Comparison of ENCODE assay signal across 10 cellular contexts in the genomic region with DNA sequence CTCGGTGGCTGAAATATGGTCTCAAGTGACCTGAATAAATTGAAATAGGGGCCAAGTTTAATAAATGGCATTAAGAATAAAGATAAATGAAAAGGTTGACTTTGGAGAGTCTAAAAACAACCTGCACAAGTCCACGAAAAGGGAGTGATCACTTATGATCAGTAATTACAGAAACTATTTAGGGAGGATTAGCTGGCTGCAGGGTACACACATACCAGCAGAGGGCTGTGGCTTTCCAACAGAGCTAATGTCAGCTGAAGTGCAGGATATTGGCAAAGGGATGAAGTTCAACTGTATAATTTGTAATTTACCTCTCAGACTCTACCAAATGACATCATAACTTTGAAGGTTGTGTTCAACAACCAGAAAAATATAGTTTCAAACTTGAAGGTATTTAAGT.
DNase-seq lines count a peak whose midpoint lies in the region; ATAC-seq and TF ChIP-seq lines count a peak whose summit lies in the region.
"Had no signal": no experiment of that assay in that cellular context is flagged by ENCODE, and none has a peak within 500 bp of the region (broad histone marks: within the 10 kb centered on the region; RNA-seq: fewer than 3 reads in every experiment).

No MANE protein-coding gene starts in this region.

- POLR2A ChIA-PET in Panc1 (lab: Charles Lee): no interaction called here

- no peak for DNase-seq in left ventricle myocardium inferior
- no peak for DNase-seq in Right ventricle myocardium inferior (ENCODE audit: missing footprints)
- DNase-seq in Panc1 (ENCODE audit: low read depth, low spot score): no peak
- DNase-seq in glutamatergic neuron: peak; percentile 39
- no peak for DNase-seq in stimulated activated CD4-positive, alpha-beta T cell treated with anti-CD3 and anti-CD28 coated beads, Interleukin-2, amount 100 ng/mL, for 48 hours
- DNase-seq in stimulated activated CD4-positive, alpha-beta T cell treated with anti-CD3 and anti-CD28 coated beads, Interleukin-4, amount 100 ng/mL, for 4 hours: no peak
- no peak for DNase-seq in Right ventricle myocardium superior
- DNase-seq: activated naive CD4-positive, alpha-beta T cell had no signal

- H3K4me1 ChIP-seq in left ventricle myocardium inferior (no peaks in the 10 kb centered on the region), Panc1 (ENCODE audit: control insufficient read depth, insufficient read depth, low read length) (no peaks in the 10 kb centered on the region)
- H3K4me1 ChIP-seq: BLaER1 had no signal

- H3K36me3 Mint-ChIP-seq in glutamatergic neuron (ENCODE audit: unreplicated experiment): no peaks in the 10 kb centered on the region

- ATAC-seq in Right ventricle myocardium inferior: no peak
- ATAC-seq in Panc1: no peak
- ATAC-seq in GM21723 (IDR thresholded peaks at IDR 0.05; ENCODE audit: unreplicated experiment): no peak
- ATAC-seq in Right ventricle myocardium superior (ENCODE audit: poor library complexity): no peak

- no peaks in the 10 kb centered on the region for H3K9me3 Mint-ChIP-seq in glutamatergic neuron (ENCODE audit: unreplicated experiment)

- no peaks in the 10 kb centered on the region for H3K36me3 ChIP-seq in left ventricle myocardium inferior
- H3K36me3 ChIP-seq in Panc1 (ENCODE audit: control insufficient read depth, insufficient read depth, low read length): no peaks in the 10 kb centered on the region
- H3K36me3 ChIP-seq: BLaER1 had no signal

- TF ChIP-seq CTCF in left ventricle myocardium inferior (IDR thresholded peaks at IDR 0.05; ENCODE audit: borderline replicate concordance) (peak; percentile 21), Panc1 (IDR thresholded peaks at IDR 0.05) (peak; percentile 31; the same call in 1 of the 2 replicates), glutamatergic neuron (IDR thresholded peaks at IDR 0.05; ENCODE audit: partially characterized antibody, unreplicated experiment) (peak; percentile 64)

- no peaks in the 10 kb centered on the region for H3K27me3 ChIP-seq in left ventricle myocardium inferior (ENCODE audit: low read depth)
- no peaks in the 10 kb centered on the region for H3K27me3 ChIP-seq in Panc1 (ENCODE audit: control insufficient read depth, insufficient read depth, low read length)
- H3K27me3 ChIP-seq: BLaER1 had no signal

- H3K27ac ChIP-seq in left ventricle myocardium inferior (replicated peaks): no peak overlapping the region
- no peak overlapping the region for H3K27ac ChIP-seq in Panc1 (ENCODE audit: low read length)
- H3K27ac ChIP-seq: BLaER1 had no signal

- no peaks in the 10 kb centered on the region for H3K4me1 Mint-ChIP-seq in glutamatergic neuron (ENCODE audit: low read depth, unreplicated experiment)

- no peak overlapping the region for H3K27ac Mint-ChIP-seq in glutamatergic neuron (ENCODE audit: unreplicated experiment)

- no peaks in the 10 kb centered on the region for H3K27me3 Mint-ChIP-seq in glutamatergic neuron (ENCODE audit: unreplicated experiment)

- intact Hi-C loops in left ventricle myocardium inferior (cut with micrococcal nuclease) (no loop called here), Right ventricle myocardium inferior (cut with DNase I) (no loop called here), Panc1 (cut with micrococcal nuclease; ENCODE audit: unreplicated experiment) (no loop called here), Right ventricle myocardium superior (cut with DNase I) (no loop called here)

- no peaks in the 10 kb centered on the region for H3K9me3 ChIP-seq in left ventricle myocardium inferior (replicated peaks)
- H3K9me3 ChIP-seq in Panc1 (ENCODE audit: control insufficient read depth, insufficient read depth, low read depth, low read length): no peaks in the 10 kb centered on the region
- H3K9me3 ChIP-seq: BLaER1 had no signal

- no peak overlapping the region for H3K4me3 ChIP-seq in left ventricle myocardium inferior
- no peak overlapping the region for H3K4me3 ChIP-seq in Panc1 (ENCODE audit: low read depth in 2 of 2, low read length in 2 of 2)
- H3K4me3 ChIP-seq: BLaER1 had no signal

- no peak overlapping the region for H3K4me3 Mint-ChIP-seq in glutamatergic neuron (ENCODE audit: unreplicated experiment)

- BruUV-seq in Panc1 (replicated peaks; lab: Mats Ljungman, UMichigan): no TSS peak

- CTCF ChIA-PET in Panc1 (lab: Charles Lee): interaction anchor here (0.7 kb wide), 1 partner anchor 9 kb away, joined by 8 read pairs; no protein-coding TSS in a partner anchor

- in situ Hi-C loops in Panc1 (cut with HindIII; ENCODE audit: low pct_unique_long_range_greater_than_20kb, low sequenced_read_pairs): no loop called here
